Comparison of ENCODE assay signal across 11 cellular contexts in genomic region chrX:35292522-35292921, GRCh38.
"Had no signal": no experiment of that assay in that cellular context is flagged by ENCODE, and none has a peak within 500 bp of the region (broad histone marks: within the 10 kb centered on the region; RNA-seq: fewer than 3 reads in every experiment).

No MANE protein-coding gene starts in this region.

- H3K9ac ChIP-seq: GM23248 had no signal

- H3K9me3 ChIP-seq: HAP-1 had no signal

- H3K4me3 ChIP-seq: GM23248, GM23338, HAP-1 had no signal

- DNase-seq: GM23248, GOT3, H7, H9, HCEC 1CT, HFFc6 had no signal

- H2AFZ ChIP-seq: GM23248, GM23338 had no signal

- H3K4me1 ChIP-seq: HAP-1 had no signal

- H3K36me3 ChIP-seq: HAP-1 had no signal

- H3K27ac ChIP-seq: GM23248 had no signal

- FAIRE-seq: H1, H54 had no signal

- H3K4me2 ChIP-seq: GM23338 had no signal

- ATAC-seq: GM23338, HCT116 had no signal
